Comparison of ENCODE assay signal across 1 cellular context in the genomic region with DNA sequence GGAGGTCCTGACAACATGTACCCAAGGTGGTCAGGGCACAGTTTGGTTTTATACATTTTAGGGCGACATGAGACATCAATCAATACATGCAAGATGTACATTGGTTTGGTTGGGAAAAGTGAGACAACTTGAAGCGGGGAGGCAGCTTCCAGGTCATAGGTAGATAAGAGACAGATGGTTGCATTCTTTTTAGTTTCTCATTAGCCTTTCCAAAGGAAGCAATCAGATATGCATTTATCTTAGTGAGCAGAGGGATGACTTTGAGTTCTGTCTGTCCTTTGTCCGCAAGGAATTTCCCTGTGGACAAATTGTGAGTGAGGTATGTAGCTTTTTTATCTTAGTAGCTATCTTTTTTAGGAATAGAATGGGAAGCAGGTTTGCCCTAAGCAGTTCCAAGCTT.
TF ChIP-seq lines count a peak whose summit lies in the region.

No MANE protein-coding gene starts in this region.

TF ChIP-seq in K562, 482 proteins besides CTCF, POLR2A, EP300 and RAD21 (continued from another document and continues in another):
- TF ChIP-seq, protein P1, sequence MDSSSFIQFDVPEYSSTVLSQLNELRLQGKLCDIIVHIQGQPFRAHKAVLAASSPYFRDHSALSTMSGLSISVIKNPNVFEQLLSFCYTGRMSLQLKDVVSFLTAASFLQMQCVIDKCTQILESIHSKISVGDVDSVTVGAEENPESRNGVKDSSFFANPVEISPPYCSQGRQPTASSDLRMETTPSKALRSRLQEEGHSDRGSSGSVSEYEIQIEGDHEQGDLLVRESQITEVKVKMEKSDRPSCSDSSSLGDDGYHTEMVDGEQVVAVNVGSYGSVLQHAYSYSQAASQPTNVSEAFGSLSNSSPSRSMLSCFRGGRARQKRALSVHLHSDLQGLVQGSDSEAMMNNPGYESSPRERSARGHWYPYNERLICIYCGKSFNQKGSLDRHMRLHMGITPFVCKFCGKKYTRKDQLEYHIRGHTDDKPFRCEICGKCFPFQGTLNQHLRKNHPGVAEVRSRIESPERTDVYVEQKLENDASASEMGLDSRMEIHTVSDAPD (CRISPR knock-in tag; IDR thresholded peaks at IDR 0.05): no peak
- TF ChIP-seq, protein P2, sequence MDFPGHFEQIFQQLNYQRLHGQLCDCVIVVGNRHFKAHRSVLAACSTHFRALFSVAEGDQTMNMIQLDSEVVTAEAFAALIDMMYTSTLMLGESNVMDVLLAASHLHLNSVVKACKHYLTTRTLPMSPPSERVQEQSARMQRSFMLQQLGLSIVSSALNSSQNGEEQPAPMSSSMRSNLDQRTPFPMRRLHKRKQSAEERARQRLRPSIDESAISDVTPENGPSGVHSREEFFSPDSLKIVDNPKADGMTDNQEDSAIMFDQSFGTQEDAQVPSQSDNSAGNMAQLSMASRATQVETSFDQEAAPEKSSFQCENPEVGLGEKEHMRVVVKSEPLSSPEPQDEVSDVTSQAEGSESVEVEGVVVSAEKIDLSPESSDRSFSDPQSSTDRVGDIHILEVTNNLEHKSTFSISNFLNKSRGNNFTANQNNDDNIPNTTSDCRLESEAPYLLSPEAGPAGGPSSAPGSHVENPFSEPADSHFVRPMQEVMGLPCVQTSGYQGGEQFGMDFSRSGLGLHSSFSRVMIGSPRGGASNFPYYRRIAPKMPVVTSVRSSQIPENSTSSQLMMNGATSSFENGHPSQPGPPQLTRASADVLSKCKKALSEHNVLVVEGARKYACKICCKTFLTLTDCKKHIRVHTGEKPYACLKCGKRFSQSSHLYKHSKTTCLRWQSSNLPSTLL (IDR thresholded peaks at IDR 0.05): no peak
- TF ChIP-seq MTA2 (IDR thresholded peaks at IDR 0.05; ENCODE audit: low read depth) (peak; percentile 50; the same call in 1 of the 2 replicates), XRCC5 (IDR thresholded peaks at IDR 0.05; ENCODE audit: low read depth, low read length) (no peak), ZNF384 (IDR thresholded peaks at IDR 0.05; ENCODE audit: low read depth, low read length) (no peak), SMARCA4 (IDR thresholded peaks at IDR 0.05) (peak; percentile 48; the same call in 1 of the 2 replicates), MEF2A (IDR thresholded peaks at IDR 0.05; ENCODE audit: control insufficient read depth, low read depth, low read length) (no peak), TBP (optimal IDR thresholded peaks at IDR 0.05; ENCODE audit: low read depth, low read length) (no peak), ZNF23 (CRISPR knock-in tag; IDR thresholded peaks at IDR 0.05) (no peak), MAFF (IDR thresholded peaks at IDR 0.05; ENCODE audit: low read length) (no peak; the same call in 1 of the 2 replicates), ARID1B (IDR thresholded peaks at IDR 0.05) (peak; percentile 81), ZBTB8A (IDR thresholded peaks at IDR 0.05; ENCODE audit: partially characterized antibody) (no peak), ZNF431 (CRISPR knock-in tag; IDR thresholded peaks at IDR 0.05) (no peak), HNRNPLL (IDR thresholded peaks at IDR 0.05; ENCODE audit: low read depth, low read length, poor library complexity, severe bottlenecking) (no peak), ZNF263 (CRISPR knock-in tag; IDR thresholded peaks at IDR 0.05; ENCODE audit: borderline replicate concordance) (no peak), GATA2 (CRISPR knock-in tag; IDR thresholded peaks at IDR 0.05) (no peak), TEAD4 (IDR thresholded peaks at IDR 0.05; ENCODE audit: low read length) (peak; percentile 41; the same call in 1 of the 2 replicates), TEAD4 (CRISPR knock-in tag; IDR thresholded peaks at IDR 0.05; ENCODE audit: borderline replicate concordance) (no peak), NFE2 (IDR thresholded peaks at IDR 0.05; ENCODE audit: low read depth) (peak; percentile 54), PTBP1 (IDR thresholded peaks at IDR 0.05; ENCODE audit: low read depth, low read length) (no peak), HOXB6 (CRISPR knock-in tag; IDR thresholded peaks at IDR 0.05; ENCODE audit: borderline replicate concordance) (no peak), ZNF717 (CRISPR knock-in tag; IDR thresholded peaks at IDR 0.05) (no peak), FOXJ3 (CRISPR knock-in tag; IDR thresholded peaks at IDR 0.05) (no peak), U2AF2 (optimal IDR thresholded peaks at IDR 0.05; ENCODE audit: low read depth, low read length) (no peak), NCOA6 (IDR thresholded peaks at IDR 0.05) (no peak), MCM3 (IDR thresholded peaks at IDR 0.05) (no peak), SOX6 (IDR thresholded peaks at IDR 0.05) (peak; percentile 84), SETDB1 (IDR thresholded peaks at IDR 0.05; ENCODE audit: low read length) (no peak), GABPB2 (CRISPR knock-in tag; conservative IDR thresholded peaks at IDR 0.05) (no peak), SLC30A9 (CRISPR knock-in tag; IDR thresholded peaks at IDR 0.05) (no peak), RBM34 (IDR thresholded peaks at IDR 0.05; ENCODE audit: borderline replicate concordance, insufficient read depth, low read length) (no peak), SREBF2 (CRISPR knock-in tag; IDR thresholded peaks at IDR 0.05) (no peak)
- TF ChIP-seq, protein P3, sequence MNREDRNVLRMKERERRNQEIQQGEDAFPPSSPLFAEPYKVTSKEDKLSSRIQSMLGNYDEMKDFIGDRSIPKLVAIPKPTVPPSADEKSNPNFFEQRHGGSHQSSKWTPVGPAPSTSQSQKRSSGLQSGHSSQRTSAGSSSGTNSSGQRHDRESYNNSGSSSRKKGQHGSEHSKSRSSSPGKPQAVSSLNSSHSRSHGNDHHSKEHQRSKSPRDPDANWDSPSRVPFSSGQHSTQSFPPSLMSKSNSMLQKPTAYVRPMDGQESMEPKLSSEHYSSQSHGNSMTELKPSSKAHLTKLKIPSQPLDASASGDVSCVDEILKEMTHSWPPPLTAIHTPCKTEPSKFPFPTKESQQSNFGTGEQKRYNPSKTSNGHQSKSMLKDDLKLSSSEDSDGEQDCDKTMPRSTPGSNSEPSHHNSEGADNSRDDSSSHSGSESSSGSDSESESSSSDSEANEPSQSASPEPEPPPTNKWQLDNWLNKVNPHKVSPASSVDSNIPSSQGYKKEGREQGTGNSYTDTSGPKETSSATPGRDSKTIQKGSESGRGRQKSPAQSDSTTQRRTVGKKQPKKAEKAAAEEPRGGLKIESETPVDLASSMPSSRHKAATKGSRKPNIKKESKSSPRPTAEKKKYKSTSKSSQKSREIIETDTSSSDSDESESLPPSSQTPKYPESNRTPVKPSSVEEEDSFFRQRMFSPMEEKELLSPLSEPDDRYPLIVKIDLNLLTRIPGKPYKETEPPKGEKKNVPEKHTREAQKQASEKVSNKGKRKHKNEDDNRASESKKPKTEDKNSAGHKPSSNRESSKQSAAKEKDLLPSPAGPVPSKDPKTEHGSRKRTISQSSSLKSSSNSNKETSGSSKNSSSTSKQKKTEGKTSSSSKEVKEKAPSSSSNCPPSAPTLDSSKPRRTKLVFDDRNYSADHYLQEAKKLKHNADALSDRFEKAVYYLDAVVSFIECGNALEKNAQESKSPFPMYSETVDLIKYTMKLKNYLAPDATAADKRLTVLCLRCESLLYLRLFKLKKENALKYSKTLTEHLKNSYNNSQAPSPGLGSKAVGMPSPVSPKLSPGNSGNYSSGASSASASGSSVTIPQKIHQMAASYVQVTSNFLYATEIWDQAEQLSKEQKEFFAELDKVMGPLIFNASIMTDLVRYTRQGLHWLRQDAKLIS (CRISPR knock-in tag; IDR thresholded peaks at IDR 0.05): no peak
- TF ChIP-seq, protein P4, sequence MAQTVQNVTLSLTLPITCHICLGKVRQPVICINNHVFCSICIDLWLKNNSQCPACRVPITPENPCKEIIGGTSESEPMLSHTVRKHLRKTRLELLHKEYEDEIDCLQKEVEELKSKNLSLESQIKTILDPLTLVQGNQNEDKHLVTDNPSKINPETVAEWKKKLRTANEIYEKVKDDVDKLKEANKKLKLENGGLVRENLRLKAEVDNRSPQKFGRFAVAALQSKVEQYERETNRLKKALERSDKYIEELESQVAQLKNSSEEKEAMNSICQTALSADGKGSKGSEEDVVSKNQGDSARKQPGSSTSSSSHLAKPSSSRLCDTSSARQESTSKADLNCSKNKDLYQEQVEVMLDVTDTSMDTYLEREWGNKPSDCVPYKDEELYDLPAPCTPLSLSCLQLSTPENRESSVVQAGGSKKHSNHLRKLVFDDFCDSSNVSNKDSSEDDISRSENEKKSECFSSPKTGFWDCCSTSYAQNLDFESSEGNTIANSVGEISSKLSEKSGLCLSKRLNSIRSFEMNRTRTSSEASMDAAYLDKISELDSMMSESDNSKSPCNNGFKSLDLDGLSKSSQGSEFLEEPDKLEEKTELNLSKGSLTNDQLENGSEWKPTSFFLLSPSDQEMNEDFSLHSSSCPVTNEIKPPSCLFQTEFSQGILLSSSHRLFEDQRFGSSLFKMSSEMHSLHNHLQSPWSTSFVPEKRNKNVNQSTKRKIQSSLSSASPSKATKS (CRISPR knock-in tag; IDR thresholded peaks at IDR 0.05): no peak
- TF ChIP-seq, protein P5, sequence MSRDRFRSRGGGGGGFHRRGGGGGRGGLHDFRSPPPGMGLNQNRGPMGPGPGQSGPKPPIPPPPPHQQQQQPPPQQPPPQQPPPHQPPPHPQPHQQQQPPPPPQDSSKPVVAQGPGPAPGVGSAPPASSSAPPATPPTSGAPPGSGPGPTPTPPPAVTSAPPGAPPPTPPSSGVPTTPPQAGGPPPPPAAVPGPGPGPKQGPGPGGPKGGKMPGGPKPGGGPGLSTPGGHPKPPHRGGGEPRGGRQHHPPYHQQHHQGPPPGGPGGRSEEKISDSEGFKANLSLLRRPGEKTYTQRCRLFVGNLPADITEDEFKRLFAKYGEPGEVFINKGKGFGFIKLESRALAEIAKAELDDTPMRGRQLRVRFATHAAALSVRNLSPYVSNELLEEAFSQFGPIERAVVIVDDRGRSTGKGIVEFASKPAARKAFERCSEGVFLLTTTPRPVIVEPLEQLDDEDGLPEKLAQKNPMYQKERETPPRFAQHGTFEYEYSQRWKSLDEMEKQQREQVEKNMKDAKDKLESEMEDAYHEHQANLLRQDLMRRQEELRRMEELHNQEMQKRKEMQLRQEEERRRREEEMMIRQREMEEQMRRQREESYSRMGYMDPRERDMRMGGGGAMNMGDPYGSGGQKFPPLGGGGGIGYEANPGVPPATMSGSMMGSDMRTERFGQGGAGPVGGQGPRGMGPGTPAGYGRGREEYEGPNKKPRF (IDR thresholded peaks at IDR 0.05; ENCODE audit: low read depth, low read length): no peak
- TF ChIP-seq, protein P6, sequence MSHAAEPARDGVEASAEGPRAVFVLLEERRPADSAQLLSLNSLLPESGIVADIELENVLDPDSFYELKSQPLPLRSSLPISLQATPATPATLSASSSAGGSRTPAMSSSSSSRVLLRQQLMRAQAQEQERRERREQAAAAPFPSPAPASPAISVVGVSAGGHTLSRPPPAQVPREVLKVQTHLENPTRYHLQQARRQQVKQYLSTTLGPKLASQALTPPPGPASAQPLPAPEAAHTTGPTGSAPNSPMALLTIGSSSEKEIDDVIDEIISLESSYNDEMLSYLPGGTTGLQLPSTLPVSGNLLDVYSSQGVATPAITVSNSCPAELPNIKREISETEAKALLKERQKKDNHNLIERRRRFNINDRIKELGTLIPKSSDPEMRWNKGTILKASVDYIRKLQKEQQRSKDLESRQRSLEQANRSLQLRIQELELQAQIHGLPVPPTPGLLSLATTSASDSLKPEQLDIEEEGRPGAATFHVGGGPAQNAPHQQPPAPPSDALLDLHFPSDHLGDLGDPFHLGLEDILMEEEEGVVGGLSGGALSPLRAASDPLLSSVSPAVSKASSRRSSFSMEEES (CRISPR knock-in tag; IDR thresholded peaks at IDR 0.05): no peak
- TF ChIP-seq, protein P7, sequence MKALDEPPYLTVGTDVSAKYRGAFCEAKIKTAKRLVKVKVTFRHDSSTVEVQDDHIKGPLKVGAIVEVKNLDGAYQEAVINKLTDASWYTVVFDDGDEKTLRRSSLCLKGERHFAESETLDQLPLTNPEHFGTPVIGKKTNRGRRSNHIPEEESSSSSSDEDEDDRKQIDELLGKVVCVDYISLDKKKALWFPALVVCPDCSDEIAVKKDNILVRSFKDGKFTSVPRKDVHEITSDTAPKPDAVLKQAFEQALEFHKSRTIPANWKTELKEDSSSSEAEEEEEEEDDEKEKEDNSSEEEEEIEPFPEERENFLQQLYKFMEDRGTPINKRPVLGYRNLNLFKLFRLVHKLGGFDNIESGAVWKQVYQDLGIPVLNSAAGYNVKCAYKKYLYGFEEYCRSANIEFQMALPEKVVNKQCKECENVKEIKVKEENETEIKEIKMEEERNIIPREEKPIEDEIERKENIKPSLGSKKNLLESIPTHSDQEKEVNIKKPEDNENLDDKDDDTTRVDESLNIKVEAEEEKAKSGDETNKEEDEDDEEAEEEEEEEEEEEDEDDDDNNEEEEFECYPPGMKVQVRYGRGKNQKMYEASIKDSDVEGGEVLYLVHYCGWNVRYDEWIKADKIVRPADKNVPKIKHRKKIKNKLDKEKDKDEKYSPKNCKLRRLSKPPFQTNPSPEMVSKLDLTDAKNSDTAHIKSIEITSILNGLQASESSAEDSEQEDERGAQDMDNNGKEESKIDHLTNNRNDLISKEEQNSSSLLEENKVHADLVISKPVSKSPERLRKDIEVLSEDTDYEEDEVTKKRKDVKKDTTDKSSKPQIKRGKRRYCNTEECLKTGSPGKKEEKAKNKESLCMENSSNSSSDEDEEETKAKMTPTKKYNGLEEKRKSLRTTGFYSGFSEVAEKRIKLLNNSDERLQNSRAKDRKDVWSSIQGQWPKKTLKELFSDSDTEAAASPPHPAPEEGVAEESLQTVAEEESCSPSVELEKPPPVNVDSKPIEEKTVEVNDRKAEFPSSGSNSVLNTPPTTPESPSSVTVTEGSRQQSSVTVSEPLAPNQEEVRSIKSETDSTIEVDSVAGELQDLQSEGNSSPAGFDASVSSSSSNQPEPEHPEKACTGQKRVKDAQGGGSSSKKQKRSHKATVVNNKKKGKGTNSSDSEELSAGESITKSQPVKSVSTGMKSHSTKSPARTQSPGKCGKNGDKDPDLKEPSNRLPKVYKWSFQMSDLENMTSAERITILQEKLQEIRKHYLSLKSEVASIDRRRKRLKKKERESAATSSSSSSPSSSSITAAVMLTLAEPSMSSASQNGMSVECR (CRISPR knock-in tag; IDR thresholded peaks at IDR 0.05): no peak
- TF ChIP-seq, protein P8, sequence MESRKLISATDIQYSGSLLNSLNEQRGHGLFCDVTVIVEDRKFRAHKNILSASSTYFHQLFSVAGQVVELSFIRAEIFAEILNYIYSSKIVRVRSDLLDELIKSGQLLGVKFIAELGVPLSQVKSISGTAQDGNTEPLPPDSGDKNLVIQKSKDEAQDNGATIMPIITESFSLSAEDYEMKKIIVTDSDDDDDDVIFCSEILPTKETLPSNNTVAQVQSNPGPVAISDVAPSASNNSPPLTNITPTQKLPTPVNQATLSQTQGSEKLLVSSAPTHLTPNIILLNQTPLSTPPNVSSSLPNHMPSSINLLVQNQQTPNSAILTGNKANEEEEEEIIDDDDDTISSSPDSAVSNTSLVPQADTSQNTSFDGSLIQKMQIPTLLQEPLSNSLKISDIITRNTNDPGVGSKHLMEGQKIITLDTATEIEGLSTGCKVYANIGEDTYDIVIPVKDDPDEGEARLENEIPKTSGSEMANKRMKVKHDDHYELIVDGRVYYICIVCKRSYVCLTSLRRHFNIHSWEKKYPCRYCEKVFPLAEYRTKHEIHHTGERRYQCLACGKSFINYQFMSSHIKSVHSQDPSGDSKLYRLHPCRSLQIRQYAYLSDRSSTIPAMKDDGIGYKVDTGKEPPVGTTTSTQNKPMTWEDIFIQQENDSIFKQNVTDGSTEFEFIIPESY (CRISPR knock-in tag; IDR thresholded peaks at IDR 0.05): no peak
- TF ChIP-seq, protein P9, sequence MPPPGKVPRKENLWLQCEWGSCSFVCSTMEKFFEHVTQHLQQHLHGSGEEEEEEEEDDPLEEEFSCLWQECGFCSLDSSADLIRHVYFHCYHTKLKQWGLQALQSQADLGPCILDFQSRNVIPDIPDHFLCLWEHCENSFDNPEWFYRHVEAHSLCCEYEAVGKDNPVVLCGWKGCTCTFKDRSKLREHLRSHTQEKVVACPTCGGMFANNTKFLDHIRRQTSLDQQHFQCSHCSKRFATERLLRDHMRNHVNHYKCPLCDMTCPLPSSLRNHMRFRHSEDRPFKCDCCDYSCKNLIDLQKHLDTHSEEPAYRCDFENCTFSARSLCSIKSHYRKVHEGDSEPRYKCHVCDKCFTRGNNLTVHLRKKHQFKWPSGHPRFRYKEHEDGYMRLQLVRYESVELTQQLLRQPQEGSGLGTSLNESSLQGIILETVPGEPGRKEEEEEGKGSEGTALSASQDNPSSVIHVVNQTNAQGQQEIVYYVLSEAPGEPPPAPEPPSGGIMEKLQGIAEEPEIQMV (tag; conservative IDR thresholded peaks at IDR 0.05; ENCODE audit: low read depth): no peak
